Comparison of ENCODE assay signal across 16 cellular contexts in genomic region chr4:94870151-94870550, GRCh38.
"Had no signal": no experiment of that assay in that cellular context is flagged by ENCODE, and none has a peak within 500 bp of the region (broad histone marks: within the 10 kb centered on the region; RNA-seq: fewer than 3 reads in every experiment).

No MANE protein-coding gene starts in this region.

- FAIRE-seq: bronchial epithelial cell, pancreas had no signal

- DNase-seq: activated CD4-positive, CD25-positive, alpha-beta regulatory T cell treated with anti-CD3 and anti-CD28 coated beads, Interleukin-2, amount 50 U/mL, for 72 hours; activated naive CD4-positive, alpha-beta T cell treated with Interleukin-2 at 50 U/mL for 16 hours; activated naive CD8-positive, alpha-beta T cell treated with anti-CD3 and anti-CD28 coated beads, Interleukin-2, amount 50 U/mL, for 24 hours; activated T-cell treated with anti-CD3 and anti-CD28 coated beads for 4 hours; aorta; dermis blood vessel endothelial cell; islet precursor cell; naive B cell; pancreas; stimulated activated CD4-positive, alpha-beta T cell treated with anti-CD3 and anti-CD28 coated beads, Interleukin-1b, Interleukin-23, amount 100 ng/mL, for 48 hours; thyroid gland; uterus had no signal

- H3K4me3 ChIP-seq: hepatocyte, pancreas, thyroid gland, uterus had no signal

- ATAC-seq: activated naive CD8-positive, alpha-beta T cell treated with anti-CD3 and anti-CD28 coated beads, Interleukin-2, amount 50 U/mL, for 24 hours; left lobe of liver; pancreas; stimulated activated effector memory CD8-positive, alpha-beta T cell treated with anti-CD3 and anti-CD28 coated beads, Interleukin-12 subunit alpha, Interleukin-12 subunit beta, amount 100 ng/mL, for 72 hours had no signal
